8 cellular contexts compared by ENCODE assay signal in the genomic region with DNA sequence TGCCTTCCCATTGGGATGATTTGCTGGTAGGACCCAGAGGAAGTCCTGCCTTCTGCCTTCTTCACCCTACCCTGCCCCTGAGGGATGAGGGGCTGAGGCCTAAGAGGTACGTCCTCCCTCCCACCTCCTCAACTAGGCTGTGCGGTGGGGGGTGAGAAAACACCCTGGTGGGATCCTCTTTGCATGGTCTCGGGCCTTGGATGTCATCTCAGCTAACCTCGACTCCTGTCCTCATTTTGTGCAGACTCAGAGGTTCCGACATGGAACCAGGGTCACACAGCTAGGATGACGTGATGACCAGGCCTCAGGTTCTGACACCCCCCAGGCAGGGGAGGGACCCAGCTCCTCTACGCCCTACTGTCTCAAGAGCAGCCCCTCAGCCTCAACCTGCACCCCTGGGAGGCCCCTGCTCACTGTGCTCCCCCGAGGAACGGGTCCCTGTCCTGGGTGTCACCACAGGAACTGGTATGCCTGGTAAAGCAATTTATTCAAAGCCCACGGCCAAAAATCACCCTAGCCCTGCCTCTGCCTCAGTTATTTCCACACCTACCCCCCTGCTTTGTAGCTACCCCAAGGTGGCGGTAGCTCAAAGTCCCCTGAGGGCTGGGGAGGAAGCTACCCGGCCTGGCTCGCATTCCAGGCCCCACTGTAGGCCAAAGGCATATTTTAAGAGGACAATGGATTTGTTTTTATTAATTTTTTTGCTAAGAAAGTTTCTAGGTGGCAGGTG. TPM values are rescaled to one million over a fixed set of nuclear protein-coding genes. Genes with fewer than 3 reads are reported as not detected.
DNase-seq lines count a peak whose midpoint lies in the region; ATAC-seq and TF ChIP-seq lines count a peak whose summit lies in the region.

No MANE protein-coding gene starts in this region.

- WGBS in neuronal stem cell (ENCODE audit: extremely low coverage in 2 of 2, insufficient read length in 2 of 2, insufficient replicate concordance in 1 of 2), 2 donors: no CpG with 5 or more reads among the region's 13 CpGs

- peaks cover 28% of the 10 kb centered on the region for H3K4me1 ChIP-seq in BE2C
- peaks cover 10 to 11% of the 10 kb centered on the region in 2 donors for H3K4me1 ChIP-seq in neuronal stem cell (ENCODE audit: control insufficient read depth in 2 of 2, insufficient read depth in 1 of 2, low read depth in 1 of 2, low read length in 2 of 2)

- H2BK5ac ChIP-seq in neuronal stem cell (ENCODE audit: low read length): peak overlapping the region; percentile 59

- H4K8ac ChIP-seq in neuronal stem cell (ENCODE audit: low read depth, low read length): peak overlapping the region; percentile 65

- no peaks in the 10 kb centered on the region for H3K27me3 Mint-ChIP-seq in effector memory CD8-positive, alpha-beta T cell

- H4K91ac ChIP-seq in neuronal stem cell (ENCODE audit: low read depth, low read length, poor library complexity): no peak overlapping the region

- TF ChIP-seq CTCF in BE2C (IDR thresholded peaks at IDR 0.05; ENCODE audit: low read depth, low read length): 0 out of 2 replicates have a peak, but pooled peaks have one; percentile 9
- TF ChIP-seq CTCF in foreskin fibroblast (IDR thresholded peaks at IDR 0.05; ENCODE audit: low read depth, low read length): no peak

- H3K27me3 ChIP-seq in BE2C: no peaks in the 10 kb centered on the region
- H3K27me3 ChIP-seq in neuronal stem cell (ENCODE audit: control insufficient read depth in 3 of 3, insufficient read depth in 3 of 3, low read depth in 1 of 3, low read length in 3 of 3): no peaks in the 10 kb centered on the region

- ATAC-seq in effector memory CD8-positive, alpha-beta T cell (replicated peaks): no peak
- ATAC-seq in GM21737 (IDR thresholded peaks at IDR 0.05; ENCODE audit: unreplicated experiment): no peak

- H2AFZ ChIP-seq in neuronal stem cell (ENCODE audit: low read length): no peak overlapping the region

- H3K9me3 ChIP-seq in BE2C: no peaks in the 10 kb centered on the region
- no peaks in the 10 kb centered on the region for H3K9me3 ChIP-seq in KOPT-K1 (ENCODE audit: insufficient read depth, low read length, poor library complexity, severe bottlenecking)
- no peaks in the 10 kb centered on the region for H3K9me3 ChIP-seq in neuronal stem cell (replicated peaks in 1 of 2; ENCODE audit: control insufficient read depth in 2 of 2, insufficient read depth in 1 of 2, low read depth in 1 of 2, low read length in 2 of 2)

- H3K4me3 ChIP-seq in BE2C (ENCODE audit: low read depth, low read length) (no peak overlapping the region), neuronal stem cell (ENCODE audit: low read length in 2 of 2) (no peak overlapping the region), foreskin fibroblast (ENCODE audit: low read depth in 1 of 2, low read length in 2 of 2) (no peak overlapping the region)

- H2BK120ac ChIP-seq in neuronal stem cell (ENCODE audit: low read depth, low read length): no peak overlapping the region

- no peak overlapping the region for H3K14ac ChIP-seq in neuronal stem cell (ENCODE audit: low read length)

- peaks cover 9% of the 10 kb centered on the region for H3K79me1 ChIP-seq in neuronal stem cell (ENCODE audit: low read depth, low read length)

- peaks cover 11% of the 10 kb centered on the region for H3K36me3 ChIP-seq in BE2C
- H3K36me3 ChIP-seq in KOPT-K1 (ENCODE audit: insufficient read depth, low read length): peaks cover 99% of the 10 kb centered on the region
- H3K36me3 ChIP-seq in neuronal stem cell (replicated peaks in 1 of 2; ENCODE audit: control insufficient read depth in 2 of 2, insufficient read depth in 2 of 2, low read length in 2 of 2): peaks cover 31 to 47% of the 10 kb centered on the region in 2 donors

- peak overlapping the region; percentile 67 for H3K9ac ChIP-seq in neuronal stem cell (ENCODE audit: low read depth, low read length, poor library complexity)

- H3K4me2 ChIP-seq in neuronal stem cell (ENCODE audit: insufficient read depth, low read length, poor library complexity, severe bottlenecking): no peak overlapping the region

- H3K27ac ChIP-seq in KOPT-K1 (ENCODE audit: low read depth, low read length, poor library complexity, severe bottlenecking) (peak overlapping the region; percentile 51), neuronal stem cell (replicated peaks; ENCODE audit: low read length) (peak overlapping the region; percentile 64)

- H3K18ac ChIP-seq in neuronal stem cell (ENCODE audit: low read length): peak overlapping the region; percentile 44

- H3K27ac Mint-ChIP-seq in effector memory CD8-positive, alpha-beta T cell: peak overlapping the region; percentile 67 to 94

- no peaks in the 10 kb centered on the region for H3K9me3 Mint-ChIP-seq in effector memory CD8-positive, alpha-beta T cell

- H2BK12ac ChIP-seq in neuronal stem cell (ENCODE audit: low read length): no peak overlapping the region

- H3K4ac ChIP-seq in neuronal stem cell (ENCODE audit: low read length): no peak overlapping the region

- H2BK15ac ChIP-seq in neuronal stem cell (ENCODE audit: low read length): no peak overlapping the region

- DNase-seq in BE2C: no peak
- no peak for DNase-seq in effector memory CD8-positive, alpha-beta T cell
- DNase-seq in neuronal stem cell (ENCODE audit: low spot score): no peak
- no peak for DNase-seq in NCI-H510A treated with DMSO at 0.1 percent for 48 hours (lab: John Stamatoyannopoulos, UW)
- DNase-seq in NCI-H146 treated with DMSO at 0.1 percent for 48 hours (lab: John Stamatoyannopoulos, UW; ENCODE audit: unreplicated experiment): no peak
- no peak for DNase-seq in foreskin fibroblast

- H3K4me3 Mint-ChIP-seq in effector memory CD8-positive, alpha-beta T cell: peak overlapping the region in 1 of 2 donors; percentile 72

- peak overlapping the region; percentile 98 for H2AK5ac ChIP-seq in neuronal stem cell (ENCODE audit: low read depth, low read length)

- peaks cover 44% of the 10 kb centered on the region for H3K36me3 Mint-ChIP-seq in effector memory CD8-positive, alpha-beta T cell (ENCODE audit: insufficient read depth)

- peak overlapping the region; percentile 97 for H3K23ac ChIP-seq in neuronal stem cell (ENCODE audit: low read depth, low read length, poor library complexity)

- H3K4me1 Mint-ChIP-seq in effector memory CD8-positive, alpha-beta T cell (ENCODE audit: low read depth in 2 of 2): peaks cover 7 to 18% of the 10 kb centered on the region in 2 donors

RNA-seq across cellular contexts. Expression of a gene that starts 17.5 kb away (rescaled TPM):
- polyA plus RNA-seq in BE2C (2012; ENCODE audit: insufficient read depth, insufficient read length, low read depth): 23.0 TPM
- 1.4 TPM for polyA plus RNA-seq in neuronal stem cell (2013, experiment 1 of 2)
- polyA plus RNA-seq in neuronal stem cell (2013, experiment 2 of 2): 0.90 TPM

RNA-seq across cellular contexts. Expression of a gene that starts 28.4 kb away (rescaled TPM):
- 228 TPM for polyA plus RNA-seq in BE2C (2012; ENCODE audit: insufficient read depth, insufficient read length, low read depth)
- 80.4 TPM for polyA plus RNA-seq in neuronal stem cell (2013, experiment 1 of 2)
- polyA plus RNA-seq in neuronal stem cell (2013, experiment 2 of 2): 79.8 TPM

RNA-seq across cellular contexts. Expression of a gene that starts 42.1 kb away (rescaled TPM):
- polyA plus RNA-seq in BE2C (2012; ENCODE audit: insufficient read depth, insufficient read length, low read depth): 27.3 TPM
- 25.1 TPM for polyA plus RNA-seq in neuronal stem cell (2013, experiment 1 of 2)
- polyA plus RNA-seq in neuronal stem cell (2013, experiment 2 of 2): 26.8 TPM

RNA-seq across cellular contexts. Expression of a gene that starts 51.7 kb away (rescaled TPM):
- 35.9 TPM for polyA plus RNA-seq in BE2C (2012; ENCODE audit: insufficient read depth, insufficient read length, low read depth)
- polyA plus RNA-seq in neuronal stem cell (2013, experiment 1 of 2): 1.2 TPM
- 0.68 TPM for polyA plus RNA-seq in neuronal stem cell (2013, experiment 2 of 2)
